ENCODE assay signal across 9 cellular contexts in genomic region chr5:36073595-36074216, GRCh38. TPM values are rescaled to one million over a fixed set of nuclear protein-coding genes. Genes with fewer than 3 reads are reported as not detected.
DNase-seq lines count a peak whose midpoint lies in the region; ATAC-seq, FAIRE-seq and TF ChIP-seq lines count a peak whose summit lies in the region.
"Had no signal": no experiment of that assay in that cellular context is flagged by ENCODE, and none has a peak within 500 bp of the region (broad histone marks: within the 10 kb centered on the region; RNA-seq: fewer than 3 reads in every experiment).

No MANE protein-coding gene starts in this region.

- no peak overlapping the region for H3K4me2 ChIP-seq in PC-3 (ENCODE audit: low read length)

- no peak overlapping the region for H2AFZ ChIP-seq in PC-3 (ENCODE audit: low read length)

- H3K79me2 ChIP-seq in PC-3 (ENCODE audit: low read length), result no peaks in the 10 kb centered on the region

- H3K4me1 ChIP-seq in PC-3 (ENCODE audit: insufficient read depth, low read length), result no peaks in the 10 kb centered on the region

- H3K27me3 ChIP-seq in PC-3 (ENCODE audit: low read length), result peaks cover 43% of the 10 kb centered on the region

- no peaks in the 10 kb centered on the region for H4K20me1 ChIP-seq in PC-3 (ENCODE audit: low read length)

- intact Hi-C loops in PC-3 (cut with micrococcal nuclease), result no loop called here

- CTCF ChIA-PET in PC-3 (lab: Charles Lee), result no interaction called here

- no peaks in the 10 kb centered on the region for H3F3A ChIP-seq in PC-3 (ENCODE audit: low read length, unreplicated experiment)

- no TSS peak for BruUV-seq in PC-3 (replicated peaks; lab: Mats Ljungman, UMichigan)

- no peak for FAIRE-seq in RCC 7860 (lab: Jason Lieb, UNC)
- FAIRE-seq: TTC549 had no signal

- DNase-seq in GM12865 (ENCODE audit: low read depth) (peak; percentile 67), GM20000 (ENCODE audit: low spot score) (peak; percentile 12), PC-3 (peak; percentile 39), left lobe of liver (ENCODE audit: low spot score) (no peak), substantia nigra (lab: John Stamatoyannopoulos, UW) (no peak), RCC 7860 (ENCODE audit: low spot score) (no peak)
- no peak for DNase-seq in activated T-cell treated with anti-CD3 and anti-CD28 coated beads, Interleukin-2, amount 50 U/mL, for 1 hour

- peak; percentile 49 for TF ChIP-seq CTCF in GM12865 (IDR thresholded peaks at IDR 0.05; ENCODE audit: insufficient read depth, low read depth, low read length, missing control alignments)
- TF ChIP-seq CTCF in GM20000 (IDR thresholded peaks at IDR 0.05; ENCODE audit: extremely low read depth, missing control alignments), result peak; percentile 24
- peak; percentile 55 for TF ChIP-seq CTCF in PC-3 (conservative IDR thresholded peaks at IDR 0.05; ENCODE audit: low read depth, low read length)

- H3K9me3 ChIP-seq in PC-3 (ENCODE audit: low read length), result no peaks in the 10 kb centered on the region

- H3K27ac ChIP-seq in PC-3 (ENCODE audit: low read length) (no peak overlapping the region), substantia nigra (ENCODE audit: low read depth, low read length, poor library complexity, severe bottlenecking) (no peak overlapping the region)

- H3K36me3 ChIP-seq in PC-3 (ENCODE audit: low read depth, low read length), result no peaks in the 10 kb centered on the region

- POLR2A ChIA-PET in PC-3 (lab: Charles Lee; ENCODE audit: unreplicated experiment), result interaction anchor here (0.6 kb wide), 1 partner anchor 59 kb away, joined by 5 read pairs; no protein-coding TSS in a partner anchor

- peak; percentile 78 for ATAC-seq in HG03457 (IDR thresholded peaks at IDR 0.05; ENCODE audit: unreplicated experiment)
- peak; percentile 79 for ATAC-seq in PC-3
- peak; percentile 74 for ATAC-seq in left lobe of liver

- H3K9me2 ChIP-seq in PC-3 (replicated peaks; ENCODE audit: low read length), result no peaks in the 10 kb centered on the region

- no peak overlapping the region for H3K4me3 ChIP-seq in GM12865 (ENCODE audit: low read depth, low read length)
- H3K4me3 ChIP-seq in PC-3 (ENCODE audit: low read length), result no peak overlapping the region

- no peak overlapping the region for H3K9ac ChIP-seq in PC-3 (ENCODE audit: low read length)

RNA-seq across cellular contexts. Expression of gene UGT3A2, which starts 7.0 kb away (rescaled TPM):
- total RNA-seq in PC-3 (2014; rRNA removed), result not detected in 2 replicates
- total RNA-seq in left lobe of liver, result 0.18 TPM

Comparison
In these comparisons a context has a peak if more than half of its experiments do, and no peak if none do; other contexts are left out.
1. DNase-seq: peak in GM12865 (single experiment), GM20000 (single experiment) and PC-3 (single experiment); none in left lobe of liver (single experiment), substantia nigra (0 of 49), RCC 7860 (single experiment) and activated T-cell treated with anti-CD3 and anti-CD28 coated beads, Interleukin-2, amount 50 U/mL, for 1 hour (single experiment).
2. Peak in every context shown above with its lines, with median percentiles within 50 percentile points of each other: CTCF ChIP-seq and ATAC-seq.